In the genomic region with DNA sequence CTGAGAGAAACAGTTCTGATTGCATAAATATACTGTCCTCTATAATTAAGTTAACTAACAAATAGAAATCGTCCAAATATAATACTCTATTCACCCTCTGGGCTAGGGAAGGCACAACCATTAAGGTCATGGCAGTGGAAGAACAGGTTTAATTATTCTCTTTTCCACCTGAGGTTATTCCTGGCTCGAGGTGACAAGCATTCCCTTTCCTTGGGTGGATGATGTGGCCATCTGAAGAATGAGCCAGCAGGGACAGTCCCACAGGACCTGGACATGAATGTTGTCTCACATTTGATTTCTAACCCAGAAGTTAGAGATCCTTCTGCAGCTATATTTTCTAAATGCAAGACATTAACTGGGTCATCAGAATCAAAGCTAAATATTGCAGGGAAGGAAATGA, we compare ENCODE assay signal across 31 cellular contexts. TPM values are rescaled to one million over a fixed set of nuclear protein-coding genes. Genes with fewer than 3 reads are reported as not detected.
"Had no signal": no experiment of that assay in that cellular context is flagged by ENCODE, and none has a peak within 500 bp of the region (broad histone marks: within the 10 kb centered on the region; RNA-seq: fewer than 3 reads in every experiment).

No MANE protein-coding gene starts in this region.

- ATAC-seq: activated CD8-positive, alpha-beta memory T cell treated with anti-CD3 and anti-CD28 coated beads, Interleukin-2, amount 10 ng/mL, durations not matched to agents 7 days and 5 days; activated naive CD8-positive, alpha-beta T cell treated with anti-CD3 and anti-CD28 coated beads, Interleukin-2, amount 50 U/mL, for 24 hours; Panc1 had no signal

- H3K4me3 ChIP-seq: SJCRH30, SK-N-MC had no signal

- DNase-seq: activated CD4-positive, alpha-beta memory T cell treated with anti-CD3 and anti-CD28 coated beads, Interleukin-2, amount 10 ng/mL, durations not matched to agents 7 days and 5 days; activated CD4-positive, alpha-beta T cell treated with anti-CD3 and anti-CD28 coated beads for 1 hour; activated CD4-positive, alpha-beta T cell treated with anti-CD3 and anti-CD28 coated beads for 48 hours; activated CD4-positive, CD25-positive, alpha-beta regulatory T cell; activated CD8-positive, alpha-beta memory T cell treated with anti-CD3 and anti-CD28 coated beads for 24 hours; activated CD8-positive, alpha-beta memory T cell treated with anti-CD3 and anti-CD28 coated beads, Interleukin-2, amount 10 ng/mL, durations not matched to agents 7 days and 5 days; activated CD8-positive, alpha-beta memory T cell treated with anti-CD3 and anti-CD28 coated beads, Interleukin-2, amount 50 U/mL, for 48 hours; activated effector memory CD4-positive, alpha-beta T cell treated with Interleukin-2 at 50 U/mL for 16 hours; activated naive CD4-positive, alpha-beta T cell treated with anti-CD3 and anti-CD28 coated beads, Interleukin-2, amount 10 ng/mL, durations not matched to agents 7 days and 5 days; activated naive CD8-positive, alpha-beta T cell treated with anti-CD3 and anti-CD28 coated beads, Interleukin-2, amount 50 U/mL, for 24 hours; activated T-cell treated with anti-CD3 and anti-CD28 coated beads, Interleukin-2, amount 50 U/mL, for 48 hours; anterior cingulate cortex; caudate nucleus; NCI-H1092 treated with DMSO at 0.1 percent for 48 hours; NCI-H1436 treated with DMSO at 0.1 percent for 48 hours; NCI-H1694 treated with DMSO at 0.1 percent for 48 hours; NCI-H2029; NCI-H510A; NCI-H526; SHP77; SJCRH30; T1000; WERI-Rb-1 had no signal

RNA-seq across cellular contexts. Expression of a gene that starts 5.5 kb away (rescaled TPM):
- total RNA-seq: activated CD4-positive, alpha-beta memory T cell treated with anti-CD3 and anti-CD28 coated beads, Interleukin-2, amount 10 ng/mL, durations not matched to agents 7 days and 5 days; activated CD8-positive, alpha-beta memory T cell treated with anti-CD3 and anti-CD28 coated beads, Interleukin-2, amount 10 ng/mL, durations not matched to agents 7 days and 5 days; bronchial epithelial cell; M059J; RPMI7951; SJCRH30; T-helper 1 cell treated with Interleukin-12 subunit alpha and Interleukin-12 subunit beta and Interleukin-4 antibody, amounts not matched to agents 30 ng/mL and 1 ng/mL, for 36 hours; T-helper 2 cell treated with Interferon-gamma antibody and Interleukin-4, amounts not matched to agents 100 ng/mL and 5 ng/mL, for 36 hours had no signal

RNA-seq across cellular contexts. Expression of a gene that starts 27.9 kb away (rescaled TPM):
- total RNA-seq: activated CD4-positive, alpha-beta memory T cell treated with anti-CD3 and anti-CD28 coated beads, Interleukin-2, amount 10 ng/mL, durations not matched to agents 7 days and 5 days; activated CD8-positive, alpha-beta memory T cell treated with anti-CD3 and anti-CD28 coated beads, Interleukin-2, amount 10 ng/mL, durations not matched to agents 7 days and 5 days; bronchial epithelial cell; cerebellum; RPMI7951; SJCRH30; T-helper 1 cell treated with Interleukin-12 subunit alpha and Interleukin-12 subunit beta and Interleukin-4 antibody, amounts not matched to agents 30 ng/mL and 1 ng/mL, for 36 hours; T-helper 2 cell treated with Interferon-gamma antibody and Interleukin-4, amounts not matched to agents 100 ng/mL and 5 ng/mL, for 36 hours had no signal
